Comparison of ENCODE assay signal across 10 cellular contexts in genomic region chr3:139561959-139562676, GRCh38. TPM values are rescaled to one million over a fixed set of nuclear protein-coding genes. Genes with fewer than 3 reads are reported as not detected.
DNase-seq lines count a peak whose midpoint lies in the region; ATAC-seq and TF ChIP-seq lines count a peak whose summit lies in the region.
"Had no signal": no experiment of that assay in that cellular context is flagged by ENCODE, and none has a peak within 500 bp of the region (broad histone marks: within the 10 kb centered on the region; RNA-seq: fewer than 3 reads in every experiment).

No MANE protein-coding gene starts in this region.

- DNase-seq in Calu3 (peak; percentile 71), HPDE6-E6E7 (ENCODE audit: extremely low spot score) (peak; percentile 50), RWPE2 (ENCODE audit: low spot score) (no peak), Right ventricle myocardium superior (no peak), foreskin melanocyte (no peak)
- DNase-seq in stimulated activated effector memory CD8-positive, alpha-beta T cell treated with anti-CD3 and anti-CD28 coated beads, Interleukin-12 subunit alpha, Interleukin-12 subunit beta, amount 100 ng/mL, for 72 hours (ENCODE audit: low spot score in 2 of 2), result no peak
- no peak for DNase-seq in stimulated activated CD4-positive, alpha-beta T cell treated with anti-CD3 and anti-CD28 coated beads, Interleukin-4, amount 100 ng/mL, for 1 hour
- DNase-seq in activated CD4-positive, alpha-beta T cell treated with anti-CD3 and anti-CD28 coated beads, Interleukin-2, amount 50 U/mL, for 4 hours, result no peak
- DNase-seq: stimulated activated naive B cell treated with anti-CD40 and anti-IgM and Interleukin-4, amounts not matched to agents 10 μg/mL and 1 μg/mL and 100 μg/mL, for 72 hours had no signal

- peaks cover 21% of the 10 kb centered on the region for H3K4me1 ChIP-seq in RWPE2 (ENCODE audit: insufficient read depth, poor library complexity, severe bottlenecking)

- no peaks in the 10 kb centered on the region for H3K36me3 ChIP-seq in RWPE2 (ENCODE audit: low read depth)

- intact Hi-C loops in Calu3 (cut with micrococcal nuclease; ENCODE audit: unreplicated experiment), result loop anchor here (1.0 kb wide), 3 partner anchors 42 to 208 kb away; no protein-coding TSS in a partner anchor
- intact Hi-C loops in Right ventricle myocardium superior (cut with DNase I), result loop anchor here (2.0 kb wide), 1 partner anchor 133 kb away; no protein-coding TSS in a partner anchor

- TF ChIP-seq CTCF in Calu3 (IDR thresholded peaks at IDR 0.05; ENCODE audit: unreplicated experiment), result peak; percentile 81
- peak; percentile 87 for TF ChIP-seq CTCF in RWPE2 (IDR thresholded peaks at IDR 0.05; ENCODE audit: poor library complexity, severe bottlenecking)

- no peaks in the 10 kb centered on the region for H3K9me3 ChIP-seq in RWPE2 (ENCODE audit: severe bottlenecking)

- CTCF ChIA-PET in Calu3 (lab: Charles Lee), result interaction anchor here (0.7 to 1.7 kb wide), 10 partner anchors 28 to 626 kb away, joined by 3 to 16 read pairs (median 4); partner anchors contain the start of gene COPB2

- no peaks in the 10 kb centered on the region for H3K9me3 Mint-ChIP-seq in Calu3 (ENCODE audit: low read depth, unreplicated experiment)
- H3K9me3 Mint-ChIP-seq in stimulated activated effector memory CD8-positive, alpha-beta T cell treated with anti-CD3 and anti-CD28 coated beads, Interleukin-12 subunit alpha, Interleukin-12 subunit beta, amount 100 ng/mL, for 72 hours, result no peaks in the 10 kb centered on the region
- H3K9me3 Mint-ChIP-seq: stimulated activated naive B cell treated with anti-CD40 and anti-IgM and Interleukin-4, amounts not matched to agents 10 μg/mL and 1 μg/mL and 100 μg/mL, for 72 hours had no signal

- ATAC-seq in RWPE2 (ENCODE audit: low read depth), result peak; percentile 52; the same call in 2 of the 3 replicates
- ATAC-seq in Right ventricle myocardium superior (ENCODE audit: poor library complexity), result peak; percentile 85
- peak; percentile 13 for ATAC-seq in stimulated activated effector memory CD8-positive, alpha-beta T cell treated with anti-CD3 and anti-CD28 coated beads, Interleukin-12 subunit alpha, Interleukin-12 subunit beta, amount 100 ng/mL, for 72 hours

- no peaks in the 10 kb centered on the region for H3K27me3 ChIP-seq in RWPE2 (ENCODE audit: insufficient read depth, poor library complexity, severe bottlenecking)

- no peaks in the 10 kb centered on the region for H3K27me3 Mint-ChIP-seq in Calu3 (ENCODE audit: unreplicated experiment)
- H3K27me3 Mint-ChIP-seq: stimulated activated naive B cell treated with anti-CD40 and anti-IgM and Interleukin-4, amounts not matched to agents 10 μg/mL and 1 μg/mL and 100 μg/mL, for 72 hours had no signal

- no peak overlapping the region for H3K4me3 Mint-ChIP-seq in Calu3 (ENCODE audit: low read depth, unreplicated experiment)
- no peak overlapping the region for H3K4me3 Mint-ChIP-seq in stimulated activated effector memory CD8-positive, alpha-beta T cell treated with anti-CD3 and anti-CD28 coated beads, Interleukin-12 subunit alpha, Interleukin-12 subunit beta, amount 100 ng/mL, for 72 hours
- H3K4me3 Mint-ChIP-seq: stimulated activated naive B cell treated with anti-CD40 and anti-IgM and Interleukin-4, amounts not matched to agents 10 μg/mL and 1 μg/mL and 100 μg/mL, for 72 hours had no signal

- no peak overlapping the region for H3K4me3 ChIP-seq in RWPE2 (ENCODE audit: severe bottlenecking)

- no peaks in the 10 kb centered on the region for H3K36me3 Mint-ChIP-seq in Calu3 (ENCODE audit: insufficient read depth, unreplicated experiment)
- no peaks in the 10 kb centered on the region for H3K36me3 Mint-ChIP-seq in stimulated activated effector memory CD8-positive, alpha-beta T cell treated with anti-CD3 and anti-CD28 coated beads, Interleukin-12 subunit alpha, Interleukin-12 subunit beta, amount 100 ng/mL, for 72 hours
- H3K36me3 Mint-ChIP-seq: stimulated activated naive B cell treated with anti-CD40 and anti-IgM and Interleukin-4, amounts not matched to agents 10 μg/mL and 1 μg/mL and 100 μg/mL, for 72 hours had no signal

- no TSS peak for BruUV-seq in Calu3 (replicated peaks; lab: Mats Ljungman, UMichigan)

- no peak overlapping the region for H3K27ac ChIP-seq in RWPE2 (ENCODE audit: poor library complexity, severe bottlenecking)
- H3K27ac ChIP-seq: epithelial cell of prostate had no signal

- H3K27ac Mint-ChIP-seq in Calu3 (ENCODE audit: unreplicated experiment), result no peak overlapping the region
- no peak overlapping the region for H3K27ac Mint-ChIP-seq in stimulated activated effector memory CD8-positive, alpha-beta T cell treated with anti-CD3 and anti-CD28 coated beads, Interleukin-12 subunit alpha, Interleukin-12 subunit beta, amount 100 ng/mL, for 72 hours
- H3K27ac Mint-ChIP-seq: stimulated activated naive B cell treated with anti-CD40 and anti-IgM and Interleukin-4, amounts not matched to agents 10 μg/mL and 1 μg/mL and 100 μg/mL, for 72 hours had no signal

- peaks cover 36% of the 10 kb centered on the region for H3K4me1 Mint-ChIP-seq in Calu3 (ENCODE audit: low read depth, unreplicated experiment)
- H3K4me1 Mint-ChIP-seq in stimulated activated effector memory CD8-positive, alpha-beta T cell treated with anti-CD3 and anti-CD28 coated beads, Interleukin-12 subunit alpha, Interleukin-12 subunit beta, amount 100 ng/mL, for 72 hours, result no peaks in the 10 kb centered on the region
- H3K4me1 Mint-ChIP-seq: stimulated activated naive B cell treated with anti-CD40 and anti-IgM and Interleukin-4, amounts not matched to agents 10 μg/mL and 1 μg/mL and 100 μg/mL, for 72 hours had no signal

RNA-seq across cellular contexts. Expression of gene RBP1, which starts 22.6 kb away (rescaled TPM):
- total RNA-seq in Calu3 (2022), result 7.9 and 13.0 TPM in 2 replicates
- total RNA-seq in Right ventricle myocardium superior, result 27.9 TPM

Comparison
In these comparisons a context has a peak if more than half of its experiments do, and no peak if none do; other contexts are left out.
1. DNase-seq: peak in Calu3 (single experiment) and HPDE6-E6E7 (single experiment); none in RWPE2 (single experiment), Right ventricle myocardium superior (single experiment), stimulated activated effector memory CD8-positive, alpha-beta T cell treated with anti-CD3 and anti-CD28 coated beads, Interleukin-12 subunit alpha, Interleukin-12 subunit beta, amount 100 ng/mL, for 72 hours (0 of 2), stimulated activated CD4-positive, alpha-beta T cell treated with anti-CD3 and anti-CD28 coated beads, Interleukin-4, amount 100 ng/mL, for 1 hour (single experiment), activated CD4-positive, alpha-beta T cell treated with anti-CD3 and anti-CD28 coated beads, Interleukin-2, amount 50 U/mL, for 4 hours (0 of 2) and foreskin melanocyte (single experiment).
2. ATAC-seq: peak in every context shown above with its lines; median percentile 85 in Right ventricle myocardium superior; 52 in RWPE2; 13 in stimulated activated effector memory CD8-positive, alpha-beta T cell treated with anti-CD3 and anti-CD28 coated beads, Interleukin-12 subunit alpha, Interleukin-12 subunit beta, amount 100 ng/mL, for 72 hours.